In the genomic region with DNA sequence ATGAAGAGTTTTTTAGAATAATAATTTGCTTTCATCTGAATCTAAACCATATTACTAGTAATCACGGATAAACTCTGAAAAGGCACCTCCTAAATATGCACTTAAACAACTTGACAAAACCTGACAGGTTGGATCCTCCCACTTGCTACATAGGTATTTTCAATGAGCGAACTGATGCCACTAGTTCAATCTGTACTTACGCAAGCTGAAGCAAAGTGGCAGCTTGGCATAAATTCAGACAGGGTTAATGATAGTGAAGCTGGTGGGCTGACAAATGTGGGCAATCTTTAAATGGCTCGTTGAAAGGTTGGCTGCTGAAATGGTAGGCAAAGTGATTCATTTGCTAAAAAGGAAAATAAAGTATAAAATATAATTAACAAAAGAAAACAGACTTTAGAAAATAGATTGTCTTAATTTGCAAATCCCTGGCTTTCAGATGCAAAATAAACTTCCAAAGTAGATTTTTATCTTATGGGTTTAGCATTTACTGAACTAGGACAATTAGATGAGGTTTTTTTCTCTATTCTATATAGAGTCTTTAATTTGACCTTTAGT, we compare ENCODE assay signal across 16 cellular contexts.
"Had no signal": no experiment of that assay in that cellular context is flagged by ENCODE, and none has a peak within 500 bp of the region (broad histone marks: within the 10 kb centered on the region; RNA-seq: fewer than 3 reads in every experiment).

No MANE protein-coding gene starts in this region.

- DNase-seq: effector memory CD8-positive, alpha-beta T cell; heart right ventricle; islet precursor cell; mammary epithelial cell; naive thymus-derived CD4-positive, alpha-beta T cell; nephron progenitor cell; right cardiac atrium; small intestine; stimulated activated CD4-positive, alpha-beta T cell treated with anti-CD3 and anti-CD28 coated beads, Interleukin-12 subunit alpha, Interleukin-12 subunit beta, amount 100 ng/mL, for 4 hours; stimulated activated naive CD4-positive, alpha-beta T cell; stomach; substantia nigra; transverse colon had no signal

- H3K9ac ChIP-seq: parathyroid adenoma had no signal

- H3K79me2 ChIP-seq: parathyroid adenoma had no signal

- H3K4me1 ChIP-seq: heart right ventricle, parathyroid adenoma, stomach, transverse colon had no signal

- H3K4me3 ChIP-seq: heart right ventricle, stomach, thoracic aorta, transverse colon had no signal

- H3K36me3 ChIP-seq: heart right ventricle, stomach, thoracic aorta, transverse colon had no signal

- H3K27ac ChIP-seq: heart right ventricle, parathyroid adenoma, stomach, thoracic aorta, transverse colon had no signal

- H3K9me3 ChIP-seq: heart right ventricle, stomach, thoracic aorta, transverse colon had no signal

- ATAC-seq: effector memory CD8-positive, alpha-beta T cell; heart right ventricle; left lobe of liver; naive thymus-derived CD4-positive, alpha-beta T cell; right cardiac atrium had no signal

- H2AFZ ChIP-seq: parathyroid adenoma had no signal

- H3K27me3 ChIP-seq: heart right ventricle, stomach, transverse colon had no signal
